Comparison of ENCODE assay signal across 10 cellular contexts in genomic region chr4:101306225-101306624, GRCh38. TPM values are rescaled to one million over a fixed set of nuclear protein-coding genes. Genes with fewer than 3 reads are reported as not detected.
A peak's percentile ranks its signal among the peaks of the same experiment; 100 is the strongest.
DNase-seq lines count a peak whose midpoint lies in the region; ATAC-seq and TF ChIP-seq lines count a peak whose summit lies in the region.
"Had no signal": no experiment of that assay in that cellular context is flagged by ENCODE, and none has a peak within 500 bp of the region (broad histone marks: within the 10 kb centered on the region; RNA-seq: fewer than 3 reads in every experiment).

No MANE protein-coding gene starts in this region.

- peaks cover 92% of the 10 kb centered on the region for H3K79me2 ChIP-seq in smooth muscle cell (ENCODE audit: low read depth)

- no peak overlapping the region for H2AFZ ChIP-seq in smooth muscle cell (ENCODE audit: low read depth)

- CTCF ChIA-PET in activated B cell treated with CpG ODN at 0.5 μM for 24 hours (lab: Charles Lee): no interaction called here

- peaks cover 10% of the 10 kb centered on the region for H3F3A ChIP-seq in smooth muscle cell (ENCODE audit: low read depth)

- POLR2A ChIA-PET in activated B cell treated with CpG ODN at 0.5 μM for 24 hours (lab: Charles Lee): interaction anchor here (0.7 kb wide), 2 partner anchors 12 to 20 kb away, joined by 4 to 8 read pairs; no protein-coding TSS in a partner anchor

- DNase-seq in NCI-H2196 (lab: John Stamatoyannopoulos, UW; ENCODE audit: unreplicated experiment) (peak; percentile 15), NCI-H2196 treated with DMSO at 0.1 percent for 48 hours (lab: John Stamatoyannopoulos, UW; ENCODE audit: unreplicated experiment) (no peak), activated B cell treated with CpG ODN at 0.5 μM for 24 hours (no peak), smooth muscle cell (lab: John Stamatoyannopoulos, UW; ENCODE audit: unreplicated experiment) (no peak), NCI-H510A (lab: John Stamatoyannopoulos, UW) (no peak), SIG-M5 (lab: John Stamatoyannopoulos, UW) (no peak), COLO829 (ENCODE audit: low spot score) (no peak)
- DNase-seq: ACHN, NCI-H1417 treated with DMSO at 0.1 percent for 48 hours had no signal

- peaks cover 30% of the 10 kb centered on the region for H3K4me1 ChIP-seq in smooth muscle cell (ENCODE audit: low read depth)

- H3K27me3 Mint-ChIP-seq in activated B cell treated with CpG ODN at 0.5 μM for 24 hours: no peaks in the 10 kb centered on the region

- no peaks in the 10 kb centered on the region for H3K36me3 ChIP-seq in smooth muscle cell (ENCODE audit: low read depth)

- H3K9ac ChIP-seq in smooth muscle cell (ENCODE audit: low read depth): no peak overlapping the region

- H3K9me3 Mint-ChIP-seq in activated B cell treated with CpG ODN at 0.5 μM for 24 hours: no peaks in the 10 kb centered on the region

- peak overlapping the region; percentile 73 for H3K27ac ChIP-seq in smooth muscle cell (ENCODE audit: low read depth)

- 28% methylated on average over 3 of the region's 3 CpGs for WGBS in smooth muscle cell (ENCODE audit: low lambda C conversion rate)

- H3K4me2 ChIP-seq in smooth muscle cell: peak overlapping the region; percentile 77

- H3K27me3 ChIP-seq in smooth muscle cell (ENCODE audit: low read depth): no peaks in the 10 kb centered on the region

- ATAC-seq in HG02938 (IDR thresholded peaks at IDR 0.05; ENCODE audit: unreplicated experiment): peak; percentile 63
- no peak for ATAC-seq in activated B cell treated with CpG ODN at 0.5 μM for 24 hours (ENCODE audit: low read depth)

- H3K9me3 ChIP-seq in smooth muscle cell (replicated peaks; ENCODE audit: low read depth): no peaks in the 10 kb centered on the region

- intact Hi-C loops in activated B cell treated with CpG ODN at 0.5 μM for 24 hours (cut with micrococcal nuclease): no loop called here

- TF ChIP-seq CTCF in activated B cell treated with CpG ODN at 0.5 μM for 24 hours (IDR thresholded peaks at IDR 0.05): no peak
- no peak for TF ChIP-seq CTCF in smooth muscle cell (IDR thresholded peaks at IDR 0.05; ENCODE audit: borderline replicate concordance, insufficient read depth, poor library complexity, severe bottlenecking)

- H3K27ac Mint-ChIP-seq in activated B cell treated with CpG ODN at 0.5 μM for 24 hours: peak overlapping the region; percentile 16

- H3K4me3 ChIP-seq in smooth muscle cell: peak overlapping the region; percentile 18

- peaks cover 97% of the 10 kb centered on the region for H4K20me1 ChIP-seq in smooth muscle cell (ENCODE audit: low read depth)

- H3K4me3 Mint-ChIP-seq in activated B cell treated with CpG ODN at 0.5 μM for 24 hours: peak overlapping the region; percentile 47

- peaks cover 64% of the 10 kb centered on the region for H3K4me1 Mint-ChIP-seq in activated B cell treated with CpG ODN at 0.5 μM for 24 hours

- H3K36me3 Mint-ChIP-seq in activated B cell treated with CpG ODN at 0.5 μM for 24 hours (ENCODE audit: low read depth): peaks cover 5% of the 10 kb centered on the region

RNA-seq across cellular contexts. Expression of gene PPP3CA, which starts 41.1 kb away (rescaled TPM):
- total RNA-seq in activated B cell treated with CpG ODN at 0.5 μM for 24 hours (72.8 and 78.8 TPM in 2 replicates), smooth muscle cell (70.4 and 96.1 TPM in 2 replicates)
- 16.2 and 18.6 TPM in 2 replicates for polyA plus RNA-seq in smooth muscle cell
